26 cellular contexts compared by ENCODE assay signal in genomic region chr7:135180122-135180521, GRCh38. TPM values are rescaled to one million over a fixed set of nuclear protein-coding genes. Genes with fewer than 3 reads are reported as not detected.
DNase-seq lines count a peak whose midpoint lies in the region; ATAC-seq and TF ChIP-seq lines count a peak whose summit lies in the region.
"Had no signal": no experiment of that assay in that cellular context is flagged by ENCODE, and none has a peak within 500 bp of the region (broad histone marks: within the 10 kb centered on the region; RNA-seq: fewer than 3 reads in every experiment).

No MANE protein-coding gene starts in this region.

- no peak overlapping the region for H3K4me3 ChIP-seq in body of pancreas
- H3K4me3 ChIP-seq: adrenal gland, HAP-1, left ventricle myocardium inferior, psoas muscle had no signal

- H3K27ac ChIP-seq in body of pancreas, result peak overlapping the region in 3 of 4 donors; percentile 19 to 52 (median 41)
- H3K27ac ChIP-seq: adrenal gland, KMS-11, left ventricle myocardium inferior, psoas muscle had no signal

- H3K4me3 Mint-ChIP-seq in stimulated activated effector memory CD8-positive, alpha-beta T cell treated with anti-CD3 and anti-CD28 coated beads, Interleukin-12 subunit alpha, Interleukin-12 subunit beta, amount 100 ng/mL, for 72 hours, result no peak overlapping the region
- H3K4me3 Mint-ChIP-seq: activated CD4-positive, alpha-beta T cell treated with anti-CD3 and anti-CD28 coated beads, Interleukin-2, amount 10 ng/mL, durations not matched to agents 7 days and 5 days; brain; naive B cell had no signal

- no peak for TF ChIP-seq CTCF in body of pancreas (IDR thresholded peaks at IDR 0.05)

- no peak overlapping the region for H3K27ac Mint-ChIP-seq in stimulated activated effector memory CD8-positive, alpha-beta T cell treated with anti-CD3 and anti-CD28 coated beads, Interleukin-12 subunit alpha, Interleukin-12 subunit beta, amount 100 ng/mL, for 72 hours
- H3K27ac Mint-ChIP-seq: activated CD4-positive, alpha-beta T cell treated with anti-CD3 and anti-CD28 coated beads, Interleukin-2, amount 10 ng/mL, durations not matched to agents 7 days and 5 days; brain had no signal

- peaks cover 3 to 16% of the 10 kb centered on the region in 2 donors for H3K36me3 ChIP-seq in body of pancreas (replicated peaks in 1 of 2; ENCODE audit: insufficient read depth in 1 of 2, low read depth in 2 of 2)
- H3K36me3 ChIP-seq: HAP-1 had no signal

- H3K9me3 Mint-ChIP-seq in stimulated activated effector memory CD8-positive, alpha-beta T cell treated with anti-CD3 and anti-CD28 coated beads, Interleukin-12 subunit alpha, Interleukin-12 subunit beta, amount 100 ng/mL, for 72 hours, result peaks cover 18% of the 10 kb centered on the region

- ATAC-seq in HG02759 (IDR thresholded peaks at IDR 0.05; ENCODE audit: unreplicated experiment), result peak; percentile 52
- no peak for ATAC-seq in body of pancreas
- peak; percentile 86 for ATAC-seq in stimulated activated effector memory CD8-positive, alpha-beta T cell treated with anti-CD3 and anti-CD28 coated beads, Interleukin-12 subunit alpha, Interleukin-12 subunit beta, amount 100 ng/mL, for 72 hours
- no peak for ATAC-seq in HG02763 (IDR thresholded peaks at IDR 0.05; ENCODE audit: unreplicated experiment)
- ATAC-seq: PC-3, psoas muscle had no signal

- no peaks in the 10 kb centered on the region for H3K4me1 Mint-ChIP-seq in stimulated activated effector memory CD8-positive, alpha-beta T cell treated with anti-CD3 and anti-CD28 coated beads, Interleukin-12 subunit alpha, Interleukin-12 subunit beta, amount 100 ng/mL, for 72 hours
- H3K4me1 Mint-ChIP-seq: activated CD4-positive, alpha-beta T cell treated with anti-CD3 and anti-CD28 coated beads, Interleukin-2, amount 10 ng/mL, durations not matched to agents 7 days and 5 days; brain had no signal

- H3K4me1 ChIP-seq in body of pancreas, result peaks cover 19% of the 10 kb centered on the region
- H3K4me1 ChIP-seq: adrenal gland, left ventricle myocardium inferior, psoas muscle had no signal

- H3K27me3 ChIP-seq in body of pancreas, result no peaks in the 10 kb centered on the region
- H3K27me3 ChIP-seq: adrenal gland had no signal

- peaks cover 0 to 19% (median 3%) of the 10 kb centered on the region in 3 donors for H3K9me3 ChIP-seq in body of pancreas
- H3K9me3 ChIP-seq: HAP-1 had no signal

- peak; percentile 22 to 32 for DNase-seq in activated T-cell treated with anti-CD3 and anti-CD28 coated beads, Interleukin-2, amount 50 U/mL, for 48 hours
- no peak for DNase-seq in activated T-cell treated with anti-CD3 and anti-CD28 coated beads for 4 hours
- peak in 1 of 4 donors; percentile 10 for DNase-seq in body of pancreas
- no peak for DNase-seq in stimulated activated effector memory CD8-positive, alpha-beta T cell treated with anti-CD3 and anti-CD28 coated beads, Interleukin-12 subunit alpha, Interleukin-12 subunit beta, amount 100 ng/mL, for 72 hours (ENCODE audit: low spot score in 2 of 2)
- no peak for DNase-seq in DMS79 treated with DMSO at 0.1 percent for 48 hours (lab: John Stamatoyannopoulos, UW)
- no peak for DNase-seq in NCI-H526 (lab: John Stamatoyannopoulos, UW)
- DNase-seq: activated CD4-positive, alpha-beta T cell treated with anti-CD3 and anti-CD28 coated beads, Interleukin-2, amount 10 ng/mL, durations not matched to agents 7 days and 5 days; activated CD8-positive, alpha-beta memory T cell treated with anti-CD3 and anti-CD28 coated beads, Interleukin-2, amount 50 U/mL, for 4 hours; activated effector memory CD4-positive, alpha-beta T cell treated with Interleukin-2 at 50 U/mL for 16 hours; left ventricle myocardium inferior; naive B cell; NCI-H510A treated with DMSO at 0.1 percent for 48 hours; PC-3; psoas muscle; SHP77; T-helper 9 cell had no signal

- intact Hi-C loops in body of pancreas (cut with DNase I), result no loop called here

- 95 to 100% methylated on average over 2 to 5 of the region's 5 CpGs for WGBS in body of pancreas, 2 donors

- H3K36me3 Mint-ChIP-seq in stimulated activated effector memory CD8-positive, alpha-beta T cell treated with anti-CD3 and anti-CD28 coated beads, Interleukin-12 subunit alpha, Interleukin-12 subunit beta, amount 100 ng/mL, for 72 hours, result peaks cover 17% of the 10 kb centered on the region

- no peak for TF ChIP-seq POLR2A in body of pancreas (IDR thresholded peaks at IDR 0.05)

RNA-seq across cellular contexts. Expression of gene CYREN, which starts 9.6 kb away (rescaled TPM):
- total RNA-seq in body of pancreas, result 10 to 100 TPM; 32.9 to 40.5 TPM

RNA-seq across cellular contexts. Expression of gene WDR91, which starts 31.2 kb away (rescaled TPM):
- 10 to 100 TPM; 28.0 to 32.4 TPM for total RNA-seq in body of pancreas

RNA-seq across cellular contexts. Expression of gene TMEM140, which starts 32.2 kb away (rescaled TPM):
- total RNA-seq in body of pancreas, result 1 to 10 TPM; 4.0 to 9.6 TPM
- total RNA-seq: G401, PC-3 had no signal

RNA-seq across cellular contexts. Expression of gene STRA8, which starts 53.5 kb away (rescaled TPM):
- total RNA-seq in body of pancreas, result not detected
- total RNA-seq: activated CD4-positive, alpha-beta T cell treated with anti-CD3 and anti-CD28 coated beads, Interleukin-2, amount 10 ng/mL, durations not matched to agents 7 days and 5 days; adrenal gland; cerebellum; G401; left ventricle myocardium inferior; mesenteric fat pad; PC-3; psoas muscle; subcutaneous adipose tissue had no signal

Comparison
In these comparisons a context has a peak if more than half of its experiments do, and no peak if none do; other contexts are left out.
1. DNase-seq: peak in activated T-cell treated with anti-CD3 and anti-CD28 coated beads, Interleukin-2, amount 50 U/mL, for 48 hours (2 of 2); none in activated T-cell treated with anti-CD3 and anti-CD28 coated beads for 4 hours (single experiment), stimulated activated effector memory CD8-positive, alpha-beta T cell treated with anti-CD3 and anti-CD28 coated beads, Interleukin-12 subunit alpha, Interleukin-12 subunit beta, amount 100 ng/mL, for 72 hours (0 of 2), DMS79 treated with DMSO at 0.1 percent for 48 hours (single experiment) and NCI-H526 (0 of 2).
2. ATAC-seq: peak in HG02759 (single experiment) and stimulated activated effector memory CD8-positive, alpha-beta T cell treated with anti-CD3 and anti-CD28 coated beads, Interleukin-12 subunit alpha, Interleukin-12 subunit beta, amount 100 ng/mL, for 72 hours (single experiment); none in body of pancreas (single experiment) and HG02763 (single experiment).